Comparison of ENCODE assay signal across 15 cellular contexts in genomic region chr13:44296856-44297255, GRCh38.
DNase-seq lines count a peak whose midpoint lies in the region; ATAC-seq and TF ChIP-seq lines count a peak whose summit lies in the region.
"Had no signal": no experiment of that assay in that cellular context is flagged by ENCODE, and none has a peak within 500 bp of the region (broad histone marks: within the 10 kb centered on the region; RNA-seq: fewer than 3 reads in every experiment).

No MANE protein-coding gene starts in this region.

- no peaks in the 10 kb centered on the region for H3K79me1 ChIP-seq in IMR-90 (ENCODE audit: low read depth in 1 of 2, low read length in 2 of 2)

- H3K9me3 Mint-ChIP-seq in activated T-cell treated with anti-CD3 and anti-CD28 coated beads, Interleukin-2, amount 50 U/mL, for 24 hours: peaks cover 4% of the 10 kb centered on the region
- H3K9me3 Mint-ChIP-seq: H9 had no signal

- H3K4ac ChIP-seq in IMR-90 (ENCODE audit: low read depth, low read length): no peak overlapping the region

- no peak overlapping the region for H3K23ac ChIP-seq in IMR-90 (ENCODE audit: low read depth, low read length)

- in situ Hi-C loops in IMR-90 (cut with MboI; ENCODE audit: low sequenced_read_pairs) (no loop called here), gastrocnemius medialis (cut with MboI; ENCODE audit: low sequenced_read_pairs in 4 of 4) (no loop called here)

- H3K9me1 ChIP-seq in IMR-90 (ENCODE audit: insufficient read depth, low read length): peaks cover 12% of the 10 kb centered on the region

- 83% methylated on average over 1 of the region's 5 CpGs; no CpG with 5 or more reads in 1 of the 2 experiments for WGBS in IMR-90 (ENCODE audit: extremely low coverage in 2 of 2, insufficient read length in 1 of 2), 2 experiments

- H2BK120ac ChIP-seq in IMR-90 (ENCODE audit: low read depth, low read length): no peak overlapping the region

- no peak overlapping the region for H2BK5ac ChIP-seq in IMR-90 (ENCODE audit: low read depth, low read length, poor library complexity, severe bottlenecking)

- H3K18ac ChIP-seq in IMR-90 (ENCODE audit: low read depth, low read length): no peak overlapping the region

- peaks cover 7% of the 10 kb centered on the region for H3K27me3 Mint-ChIP-seq in activated T-cell treated with anti-CD3 and anti-CD28 coated beads, Interleukin-2, amount 50 U/mL, for 24 hours

- H4K20me1 ChIP-seq in IMR-90 (ENCODE audit: insufficient read depth, low read length): 0 out of 2 replicates have a peak, but pooled peaks cover 3% of the 10 kb centered on the region

- H3K4me3 ChIP-seq in IMR-90 (ENCODE audit: insufficient read depth, low read depth, low read length) (no peak overlapping the region), gastrocnemius medialis (no peak overlapping the region)

- H2AK5ac ChIP-seq in IMR-90 (ENCODE audit: low read depth, low read length): no peak overlapping the region

- H2BK15ac ChIP-seq in IMR-90 (ENCODE audit: low read depth, low read length): peak overlapping the region; percentile 47; the same call in 1 of the 3 replicates

- DNase-seq in IMR-90 (no peak), caudate nucleus (lab: John Stamatoyannopoulos, UW) (peak in 20 of 61 donors; percentile 8 to 87 (median 26)), left ventricle myocardium superior (peak; percentile 42), gastrocnemius medialis (no peak)
- DNase-seq in activated T-cell treated with anti-CD3 and anti-CD28 coated beads, Interleukin-2, amount 50 U/mL, for 24 hours: no peak
- DNase-seq: DMS 273 treated with DMSO at 0.1 percent for 48 hours, H9, NCI-H187, NCI-H345, NCI-H69 had no signal

- no peak overlapping the region for H3K4me2 ChIP-seq in IMR-90 (ENCODE audit: low read depth, low read length)

- H3K36me3 ChIP-seq in IMR-90 (ENCODE audit: control insufficient read depth, insufficient read depth, low read length) (no peaks in the 10 kb centered on the region), gastrocnemius medialis (no peaks in the 10 kb centered on the region)

- peaks cover 47% of the 10 kb centered on the region for H3K4me1 Mint-ChIP-seq in activated T-cell treated with anti-CD3 and anti-CD28 coated beads, Interleukin-2, amount 50 U/mL, for 24 hours (ENCODE audit: low read depth)

- no peak overlapping the region for H3K27ac Mint-ChIP-seq in activated T-cell treated with anti-CD3 and anti-CD28 coated beads, Interleukin-2, amount 50 U/mL, for 24 hours
- H3K27ac Mint-ChIP-seq: H9 had no signal

- TF ChIP-seq RAD21 in IMR-90 (IDR thresholded peaks at IDR 0.05; ENCODE audit: low read length): no peak

- no peak overlapping the region for H3K14ac ChIP-seq in IMR-90 (replicated peaks; ENCODE audit: low read depth, low read length)

- no peak overlapping the region for H3K27ac ChIP-seq in IMR-90 (ENCODE audit: insufficient read depth, low read length)
- peak overlapping the region; percentile 82 for H3K27ac ChIP-seq in caudate nucleus (ENCODE audit: low read depth, low read length)
- peak overlapping the region; percentile 22 to 55 (median 44) for H3K27ac ChIP-seq in gastrocnemius medialis
- H3K27ac ChIP-seq: HL-60, RWPE1 had no signal

- TF ChIP-seq CTCF in IMR-90 (conservative IDR thresholded peaks at IDR 0.05; ENCODE audit: low read depth, low read length) (no peak), gastrocnemius medialis (IDR thresholded peaks at IDR 0.05 in 4 of 5, conservative IDR thresholded peaks at IDR 0.05 in 1 of 5) (no peak)

- POLR2A ChIA-PET in IMR-90 (lab: Charles Lee; ENCODE audit: unreplicated experiment): no interaction called here

- H2BK20ac ChIP-seq in IMR-90 (ENCODE audit: low read depth, low read length): no peak overlapping the region; the same call in 1 of the 2 replicates

- H3K56ac ChIP-seq in IMR-90 (ENCODE audit: extremely low read depth, insufficient read depth, low read length): no peak overlapping the region

- H2AFZ ChIP-seq in IMR-90 (replicated peaks; ENCODE audit: low read length, poor library complexity): no peak overlapping the region

- no peak overlapping the region for H3K4me3 Mint-ChIP-seq in activated T-cell treated with anti-CD3 and anti-CD28 coated beads, Interleukin-2, amount 50 U/mL, for 24 hours
- H3K4me3 Mint-ChIP-seq: CD14-positive monocyte, H9 had no signal

- H4K91ac ChIP-seq in IMR-90 (ENCODE audit: insufficient read depth, low read depth, low read length): no peak overlapping the region

- no peak overlapping the region for H4K8ac ChIP-seq in IMR-90 (ENCODE audit: low read depth in 2 of 2, low read length in 2 of 2)

- no peak for TF ChIP-seq POLR2A in IMR-90 (IDR thresholded peaks at IDR 0.05; ENCODE audit: low read depth, low read length)
- TF ChIP-seq POLR2A in gastrocnemius medialis (IDR thresholded peaks at IDR 0.05): no peak

- BruUV-seq in IMR-90 (replicated peaks; lab: Mats Ljungman, UMichigan): no TSS peak

- intact Hi-C loops in IMR-90 (cut with micrococcal nuclease) (no loop called here), left ventricle myocardium superior (cut with micrococcal nuclease) (no loop called here), gastrocnemius medialis (cut with DNase I; ENCODE audit: low total_unique reads) (loop anchor here (2.0 kb wide), 1 partner anchor 24 kb away; no protein-coding TSS in a partner anchor)

- H3K9me3 ChIP-seq in IMR-90 (ENCODE audit: control insufficient read depth, insufficient read depth, low read length) (no peaks in the 10 kb centered on the region), gastrocnemius medialis (no peaks in the 10 kb centered on the region)

- no peak overlapping the region for H3K9ac ChIP-seq in IMR-90 (ENCODE audit: low read depth, low read length)

- H3K4me1 ChIP-seq in IMR-90 (ENCODE audit: control insufficient read depth, insufficient read depth, low read length): peaks cover 14% of the 10 kb centered on the region
- H3K4me1 ChIP-seq in gastrocnemius medialis: peaks cover 58 to 67% of the 10 kb centered on the region in 2 donors

- CTCF ChIA-PET in IMR-90 (lab: Yijun Ruan, JAX): no interaction called here

- H3K36me3 Mint-ChIP-seq in activated T-cell treated with anti-CD3 and anti-CD28 coated beads, Interleukin-2, amount 50 U/mL, for 24 hours (ENCODE audit: low read depth): no peaks in the 10 kb centered on the region
- H3K36me3 Mint-ChIP-seq: CD14-positive monocyte had no signal

- H3K27me3 ChIP-seq in IMR-90 (ENCODE audit: control insufficient read depth, insufficient read depth, low read length) (no peaks in the 10 kb centered on the region), gastrocnemius medialis (no peaks in the 10 kb centered on the region)

- H2AK9ac ChIP-seq in IMR-90 (replicated peaks; ENCODE audit: low read depth, low read length, poor library complexity): no peak overlapping the region

- dilution Hi-C loops in IMR-90 (cut with HindIII; ENCODE audit: low sequenced_read_pairs, unreplicated experiment): no loop called here

- H4K5ac ChIP-seq in IMR-90 (ENCODE audit: low read depth, low read length): no peak overlapping the region

- ATAC-seq in IMR-90 (ENCODE audit: low read depth): no peak
- peak; percentile 50 for ATAC-seq in left ventricle myocardium superior
- no peak for ATAC-seq in gastrocnemius medialis
- ATAC-seq in HG02852 (IDR thresholded peaks at IDR 0.05; ENCODE audit: unreplicated experiment): no peak
- ATAC-seq in GM18909 (IDR thresholded peaks at IDR 0.05; ENCODE audit: poor library complexity, unreplicated experiment): no peak

TF ChIP-seq in IMR-90, 13 proteins besides CTCF, POLR2A, EP300 and RAD21:
- TF ChIP-seq RCOR1 (IDR thresholded peaks at IDR 0.05; ENCODE audit: insufficient replicate concordance, low read length): no peak
- TF ChIP-seq MXI1 (IDR thresholded peaks at IDR 0.05; ENCODE audit: borderline replicate concordance, low read depth, low read length): no peak
- no peak for TF ChIP-seq CHD1 (IDR thresholded peaks at IDR 0.05; ENCODE audit: low read depth, low read length)
- no peak for TF ChIP-seq ELK1 (IDR thresholded peaks at IDR 0.05; ENCODE audit: borderline replicate concordance, low read depth, low read length)
- no peak for TF ChIP-seq SMC3 (IDR thresholded peaks at IDR 0.05; ENCODE audit: low read depth, low read length)
- no peak for TF ChIP-seq MAFK (IDR thresholded peaks at IDR 0.05; ENCODE audit: low read depth, low read length)
